8 cellular contexts compared by ENCODE assay signal in genomic region chr11:65884716-65885092, GRCh38. TPM values are rescaled to one million over a fixed set of nuclear protein-coding genes. Genes with fewer than 3 reads are reported as not detected.
DNase-seq lines count a peak whose midpoint lies in the region; ATAC-seq and TF ChIP-seq lines count a peak whose summit lies in the region.

No MANE protein-coding gene starts in this region.

- DNase-seq in GM12864 (ENCODE audit: low read depth) = no peak
- DNase-seq in NCI-H1092 treated with DMSO at 0.1 percent for 48 hours (lab: John Stamatoyannopoulos, UW) = peak; percentile 65
- peak; percentile 75 for DNase-seq in T follicular helper cell (ENCODE audit: low read depth)
- DNase-seq in activated naive CD8-positive, alpha-beta T cell treated with anti-CD3 and anti-CD28 coated beads, Interleukin-2, amount 50 U/mL, for 16 hours (ENCODE audit: low read depth, low spot score) = peak; percentile 57
- peak; percentile 68 to 83 for DNase-seq in heart right ventricle
- DNase-seq in retinal pigment epithelial cell (ENCODE audit: low read depth) = no peak

- TF ChIP-seq CTCF in GM12864 (IDR thresholded peaks at IDR 0.05; ENCODE audit: low read depth, low read length, missing control alignments) (peak; percentile 100), heart right ventricle (IDR thresholded peaks at IDR 0.05) (peak; percentile 97 to 100 (median 98)), retinal pigment epithelial cell (conservative IDR thresholded peaks at IDR 0.05; ENCODE audit: low read depth, low read length) (peak; percentile 100)

- intact Hi-C loops in heart right ventricle (cut with DNase I) = loop anchor here (1.0 to 10.0 kb wide), 6 partner anchors 78 to 170 kb away; partner anchors contain the start of genes SART1 (in 6 of the 10) and KAT5 (in 1 of the 10)

- WGBS in heart right ventricle, 2 donors = 23 to 24% methylated on average over 9 of the region's 9 CpGs

- H3K36me3 ChIP-seq in heart right ventricle = peaks cover 0 to 55% (median 19%) of the 10 kb centered on the region in 9 donors

- peak in 2 of 8 donors; percentile 20 to 25 for ATAC-seq in heart right ventricle
- ATAC-seq in GM21367 (IDR thresholded peaks at IDR 0.05; ENCODE audit: unreplicated experiment) = no peak
- ATAC-seq in GM21447 (IDR thresholded peaks at IDR 0.05; ENCODE audit: unreplicated experiment) = no peak

- H3K4me1 ChIP-seq in heart right ventricle = peaks cover 8 to 41% (median 30%) of the 10 kb centered on the region in 9 donors

- no peaks in the 10 kb centered on the region for H3K9me3 ChIP-seq in heart right ventricle

- peak overlapping the region in 2 of 10 donors; percentile 23 to 31 for H3K27ac ChIP-seq in heart right ventricle

- H3K27me3 ChIP-seq in heart right ventricle = no peaks in the 10 kb centered on the region

- H3K4me3 ChIP-seq in GM12864 (ENCODE audit: low read depth, low read length) (no peak overlapping the region), heart right ventricle (no peak overlapping the region), retinal pigment epithelial cell (ENCODE audit: low read length) (no peak overlapping the region)

RNA-seq across cellular contexts. Expression of gene FIBP, which starts 3.6 kb away (rescaled TPM):
- total RNA-seq in heart right ventricle = 10 to 100 TPM; 46.3 to 63.2 (median 49.9) TPM
- polyA plus RNA-seq in heart right ventricle = 10 to 100 TPM; 44.0 to 88.4 TPM

RNA-seq across cellular contexts. Expression of gene CTSW, which starts 5.1 kb away (rescaled TPM):
- 1 to 10 TPM in 2 of 10 donors, under 1 TPM in 7, not detected in 1; 0.20 to 7.9 (median 0.55) TPM for total RNA-seq in heart right ventricle
- polyA plus RNA-seq in heart right ventricle = under 1 TPM; 0.17 to 0.88 TPM

RNA-seq across cellular contexts. Expression of gene CCDC85B, which starts 5.8 kb away (rescaled TPM):
- 10 to 100 TPM; 22.1 to 48.9 (median 34.4) TPM for total RNA-seq in heart right ventricle
- 10 to 100 TPM; 66.3 to 69.4 TPM for polyA plus RNA-seq in heart right ventricle

RNA-seq across cellular contexts. Expression of gene EFEMP2, which starts 12.1 kb away (rescaled TPM):
- total RNA-seq in heart right ventricle = 100 to 1,000 TPM in 3 of 10 donors, 10 to 100 TPM in 7; 79.4 to 112 (median 89.6) TPM
- 100 to 1,000 TPM in 1 of 2 donors, 10 to 100 TPM in 1; 54.8 to 133 TPM for polyA plus RNA-seq in heart right ventricle

RNA-seq across cellular contexts. Expression of gene FOSL1, which starts 15.5 kb away (rescaled TPM):
- 1 to 10 TPM in 6 of 10 donors, under 1 TPM in 2, not detected in 2; 0.31 to 8.1 (median 2.6) TPM for total RNA-seq in heart right ventricle
- 10 to 100 TPM in 1 of 2 donors, 1 to 10 TPM in 1; 2.0 to 32.8 TPM for polyA plus RNA-seq in heart right ventricle

Comparison
In these comparisons a context has a peak if more than half of its experiments do, and no peak if none do; other contexts are left out.
1. DNase-seq: peak in NCI-H1092 treated with DMSO at 0.1 percent for 48 hours (single experiment), T follicular helper cell (single experiment), activated naive CD8-positive, alpha-beta T cell treated with anti-CD3 and anti-CD28 coated beads, Interleukin-2, amount 50 U/mL, for 16 hours (single experiment) and heart right ventricle (2 of 2); none in GM12864 (single experiment) and retinal pigment epithelial cell (single experiment).
2. Peak in every context shown above with its lines, with median percentiles within 50 percentile points of each other: CTCF ChIP-seq.